ENCODE assay signal across 32 cellular contexts in genomic region chr12:99627459-99627858, GRCh38. TPM values are rescaled to one million over a fixed set of nuclear protein-coding genes. Genes with fewer than 3 reads are reported as not detected.
"Had no signal": no experiment of that assay in that cellular context is flagged by ENCODE, and none has a peak within 500 bp of the region (broad histone marks: within the 10 kb centered on the region; RNA-seq: fewer than 3 reads in every experiment).

No MANE protein-coding gene starts in this region.

- H3K4me3 ChIP-seq: ascending aorta, cardiac muscle cell had no signal

- H3K36me3 ChIP-seq: ascending aorta, cardiac muscle cell had no signal

- H3K27ac ChIP-seq: ascending aorta, cardiac muscle cell, VCaP had no signal

- H3K27me3 ChIP-seq: ascending aorta, cardiac muscle cell had no signal

- DNase-seq: activated B cell treated with CpG ODN at 0.5 μM for 24 hours; activated CD4-positive, alpha-beta memory T cell treated with anti-CD3 and anti-CD28 coated beads for 36 hours; activated CD4-positive, alpha-beta T cell treated with anti-CD3 and anti-CD28 coated beads for 4 hours; activated CD4-positive, alpha-beta T cell treated with anti-CD3 and anti-CD28 coated beads, Interleukin-2, amount 10 ng/mL, durations not matched to agents 24 days and 14 days; activated CD4-positive, alpha-beta T cell treated with anti-CD3 and anti-CD28 coated beads, Interleukin-2, amount 50 U/mL, for 1 hour; activated CD4-positive, alpha-beta T cell treated with anti-CD3 and anti-CD28 coated beads, Interleukin-2, amount 50 U/mL, for 4 hours; activated CD4-positive, CD25-positive, alpha-beta regulatory T cell treated with anti-CD3 and anti-CD28 coated beads, Interleukin-2, amount 50 U/mL, for 72 hours; activated CD8-positive, alpha-beta memory T cell treated with anti-CD3 and anti-CD28 coated beads for 24 hours; activated CD8-positive, alpha-beta memory T cell treated with anti-CD3 and anti-CD28 coated beads, Interleukin-2, amount 10 ng/mL, durations not matched to agents 7 days and 5 days; activated CD8-positive, alpha-beta memory T cell treated with anti-CD3 and anti-CD28 coated beads, Interleukin-2, amount 50 U/mL, for 48 hours; activated CD8-positive, alpha-beta T cell treated with anti-CD3 and anti-CD28 coated beads for 36 hours; activated effector memory CD4-positive, alpha-beta T cell treated with Interleukin-2 at 50 U/mL for 16 hours; activated gamma-delta T cell; activated naive CD4-positive, alpha-beta T cell treated with anti-CD3 and anti-CD28 coated beads, Interleukin-2, amount 10 ng/mL, durations not matched to agents 7 days and 5 days; activated naive CD4-positive, alpha-beta T cell treated with Interleukin-2 at 50 U/mL for 16 hours; activated naive CD8-positive, alpha-beta T cell treated with anti-CD3 and anti-CD28 coated beads, Interleukin-2, amount 10 ng/mL, durations not matched to agents 7 days and 5 days; activated naive CD8-positive, alpha-beta T cell treated with anti-CD3 and anti-CD28 coated beads, Interleukin-2, amount 50 U/mL, for 24 hours; activated T-cell treated with anti-CD3 and anti-CD28 coated beads, Interleukin-2, amount 50 U/mL, for 24 hours; activated T-cell treated with anti-CD3 and anti-CD28 coated beads, Interleukin-2, amount 50 U/mL, for 48 hours; amygdala; anterior cingulate cortex; caudate nucleus; cerebellar nuclear complex; T-helper 2 cell; T-helper 9 cell had no signal

- H3K4me1 ChIP-seq: ascending aorta had no signal

- ATAC-seq: activated CD8-positive, alpha-beta memory T cell treated with anti-CD3 and anti-CD28 coated beads, Interleukin-2, amount 10 ng/mL, durations not matched to agents 7 days and 5 days; activated CD8-positive, alpha-beta T cell treated with anti-CD3 and anti-CD28 coated beads for 36 hours; activated naive CD8-positive, alpha-beta T cell treated with anti-CD3 and anti-CD28 coated beads, Interleukin-2, amount 50 U/mL, for 24 hours had no signal

RNA-seq across cellular contexts. Expression of gene GARIN6, which starts 20.1 kb away (rescaled TPM):
- total RNA-seq: activated B cell treated with CpG ODN at 0.5 μM for 24 hours; activated CD4-positive, alpha-beta memory T cell treated with anti-CD3 and anti-CD28 coated beads for 36 hours; activated CD4-positive, alpha-beta T cell treated with anti-CD3 and anti-CD28 coated beads, Interleukin-2, amount 10 ng/mL, durations not matched to agents 24 days and 14 days; activated CD8-positive, alpha-beta memory T cell treated with anti-CD3 and anti-CD28 coated beads, Interleukin-2, amount 10 ng/mL, durations not matched to agents 7 days and 5 days; activated CD8-positive, alpha-beta T cell treated with anti-CD3 and anti-CD28 coated beads for 36 hours; activated naive CD8-positive, alpha-beta T cell treated with anti-CD3 and anti-CD28 coated beads, Interleukin-2, amount 10 ng/mL, durations not matched to agents 7 days and 5 days; activated T-helper 2 cell treated with anti-CD3 and anti-CD28 coated beads, Interferon-gamma antibody, Interleukin-2, Interleukin-4, amounts not matched to agents 10 μg/mL and 5 μg/mL and 100 μg/mL, durations not matched to agents 14 hours and 24 hours and 36 hours; ascending aorta; bronchial epithelial cell; cardiac muscle cell; chondrocyte had no signal
- polyA plus RNA-seq: adipose tissue, cardiac muscle cell had no signal
